Comparison of ENCODE assay signal across 9 cellular contexts in genomic region chr18:48938827-48939367, GRCh38. TPM values are rescaled to one million over a fixed set of nuclear protein-coding genes. Genes with fewer than 3 reads are reported as not detected.
A peak's percentile ranks its signal among the peaks of the same experiment; 100 is the strongest.
DNase-seq lines count a peak whose midpoint lies in the region; FAIRE-seq and TF ChIP-seq lines count a peak whose summit lies in the region.
"Had no signal": no experiment of that assay in that cellular context is flagged by ENCODE, and none has a peak within 500 bp of the region (broad histone marks: within the 10 kb centered on the region; RNA-seq: fewer than 3 reads in every experiment).

No MANE protein-coding gene starts in this region.

- peak overlapping the region; percentile 43 for H3K9ac ChIP-seq in mesenchymal stem cell (ENCODE audit: low read length)

- no peak overlapping the region for H4K8ac ChIP-seq in mesenchymal stem cell (ENCODE audit: low read length)

- H3K27ac ChIP-seq in mesenchymal stem cell (ENCODE audit: low read length, poor library complexity, severe bottlenecking) (peak overlapping the region; percentile 83), thyroid gland (peak overlapping the region in 2 of 3 donors; percentile 79 to 95), SJCRH30 (no peak overlapping the region)

- no peaks in the 10 kb centered on the region for H3K9me3 ChIP-seq in mesenchymal stem cell (ENCODE audit: control insufficient read depth, low read length)
- H3K9me3 ChIP-seq in thyroid gland = no peaks in the 10 kb centered on the region
- no peaks in the 10 kb centered on the region for H3K9me3 ChIP-seq in SJCRH30 (replicated peaks)

- TF ChIP-seq CTCF in chondrocyte (IDR thresholded peaks at IDR 0.05) (no peak), thyroid gland (IDR thresholded peaks at IDR 0.05) (no peak)

- H3K23ac ChIP-seq in mesenchymal stem cell (ENCODE audit: low read length in 2 of 2) = no peak overlapping the region

- H3K18ac ChIP-seq in mesenchymal stem cell (ENCODE audit: low read depth in 1 of 2, low read length in 2 of 2) = no peak overlapping the region

- H2BK12ac ChIP-seq in mesenchymal stem cell (ENCODE audit: low read length in 2 of 2) = peak overlapping the region in 1 of 2 experiments; percentile 18

- no peak overlapping the region for H3K14ac ChIP-seq in mesenchymal stem cell (ENCODE audit: low read length in 2 of 2)

- no peaks in the 10 kb centered on the region for H3K27me3 Mint-ChIP-seq in T-helper 1 cell treated with Interleukin-12 subunit alpha and Interleukin-12 subunit beta and Interleukin-4 antibody, amounts not matched to agents 30 μg/mL and 1 μg/mL, for 36 hours (ENCODE audit: low read depth)
- H3K27me3 Mint-ChIP-seq in chondrocyte (ENCODE audit: low read depth) = no peaks in the 10 kb centered on the region

- H3K4me2 ChIP-seq in mesenchymal stem cell (ENCODE audit: low read length, poor library complexity, severe bottlenecking) = peak overlapping the region; percentile 62

- 73% methylated on average over 12 of the region's 12 CpGs for WGBS in mesenchymal stem cell
- 40 to 75% methylated on average over 11 of the region's 12 CpGs for WGBS in thyroid gland, 2 donors

- DNase-seq in T-helper 1 cell (no peak), chondrocyte (ENCODE audit: low spot score) (peak; percentile 75), mesenchymal stem cell (peak; percentile 43), thyroid gland (no peak), NCI-H1930 (lab: John Stamatoyannopoulos, UW) (no peak), H54 (ENCODE audit: insufficient read length, low spot score) (no peak), SJCRH30 (no peak)
- DNase-seq: GOT3 had no signal

- H4K91ac ChIP-seq in mesenchymal stem cell (ENCODE audit: low read length) = no peak overlapping the region

- H3K4me3 ChIP-seq in mesenchymal stem cell (ENCODE audit: insufficient read depth in 1 of 2, low read depth in 1 of 2, low read length in 2 of 2) = peak overlapping the region in 1 of 2 experiments; percentile 49
- H3K4me3 ChIP-seq in thyroid gland (replicated peaks in 1 of 3) = no peak overlapping the region
- no peak overlapping the region for H3K4me3 ChIP-seq in SJCRH30

- peak overlapping the region; percentile 23 for H2AK5ac ChIP-seq in mesenchymal stem cell (ENCODE audit: low read length, severe bottlenecking)

- H3K27me3 ChIP-seq in mesenchymal stem cell (ENCODE audit: control insufficient read depth in 1 of 2, insufficient read depth in 1 of 2, low read length in 2 of 2) = no peaks in the 10 kb centered on the region
- H3K27me3 ChIP-seq in thyroid gland = no peaks in the 10 kb centered on the region
- no peaks in the 10 kb centered on the region for H3K27me3 ChIP-seq in SJCRH30

- H3K36me3 ChIP-seq in mesenchymal stem cell (ENCODE audit: control insufficient read depth in 1 of 2, insufficient read depth in 2 of 2, low read depth in 1 of 2, low read length in 2 of 2) (peaks cover 51 to 59% of the 10 kb centered on the region in 2 experiments), thyroid gland (peaks cover 5 to 10% of the 10 kb centered on the region in 2 donors), SJCRH30 (no peaks in the 10 kb centered on the region)

- TF ChIP-seq POLR2A in thyroid gland (IDR thresholded peaks at IDR 0.05) (no peak), H54 (IDR thresholded peaks at IDR 0.05; ENCODE audit: low read depth, low read length) (no peak)

- H2BK120ac ChIP-seq in mesenchymal stem cell (ENCODE audit: low read depth, low read length) = no peak overlapping the region

- no peak overlapping the region for H2AFZ ChIP-seq in mesenchymal stem cell (ENCODE audit: low read depth, low read length)

- no peaks in the 10 kb centered on the region for H3K9me3 Mint-ChIP-seq in T-helper 1 cell treated with Interleukin-12 subunit alpha and Interleukin-12 subunit beta and Interleukin-4 antibody, amounts not matched to agents 30 μg/mL and 1 μg/mL, for 36 hours
- no peaks in the 10 kb centered on the region for H3K9me3 Mint-ChIP-seq in chondrocyte (ENCODE audit: low read depth)

- H2BK5ac ChIP-seq in mesenchymal stem cell (ENCODE audit: low read depth, low read length, poor library complexity, severe bottlenecking) = no peak overlapping the region

- H3K27ac Mint-ChIP-seq in T-helper 1 cell treated with Interleukin-12 subunit alpha and Interleukin-12 subunit beta and Interleukin-4 antibody, amounts not matched to agents 30 μg/mL and 1 μg/mL, for 36 hours = peak overlapping the region; percentile 43
- H3K27ac Mint-ChIP-seq in chondrocyte (ENCODE audit: unreplicated experiment) = peak overlapping the region; percentile 92

- intact Hi-C loops in thyroid gland (cut with DNase I) = no loop called here

- H3K36me3 Mint-ChIP-seq in T-helper 1 cell treated with Interleukin-12 subunit alpha and Interleukin-12 subunit beta and Interleukin-4 antibody, amounts not matched to agents 30 μg/mL and 1 μg/mL, for 36 hours (ENCODE audit: low read depth) = peaks cover 53% of the 10 kb centered on the region
- H3K36me3 Mint-ChIP-seq in chondrocyte (ENCODE audit: low read depth) = peaks cover 31% of the 10 kb centered on the region

- H3K4ac ChIP-seq in mesenchymal stem cell (ENCODE audit: low read depth in 1 of 2, low read length in 2 of 2) = no peak overlapping the region

- peaks cover 85% of the 10 kb centered on the region for H3K4me1 Mint-ChIP-seq in T-helper 1 cell treated with Interleukin-12 subunit alpha and Interleukin-12 subunit beta and Interleukin-4 antibody, amounts not matched to agents 30 μg/mL and 1 μg/mL, for 36 hours (ENCODE audit: low read depth)
- peaks cover 97% of the 10 kb centered on the region for H3K4me1 Mint-ChIP-seq in chondrocyte (ENCODE audit: low read depth)

- FAIRE-seq in H54 (lab: Jason Lieb, UNC) = no peak

- H3K4me3 Mint-ChIP-seq in T-helper 1 cell treated with Interleukin-12 subunit alpha and Interleukin-12 subunit beta and Interleukin-4 antibody, amounts not matched to agents 30 μg/mL and 1 μg/mL, for 36 hours = peak overlapping the region; percentile 12
- peak overlapping the region; percentile 35 for H3K4me3 Mint-ChIP-seq in chondrocyte (ENCODE audit: unreplicated experiment)

- no peak overlapping the region for H2BK15ac ChIP-seq in mesenchymal stem cell (ENCODE audit: low read depth, poor library complexity, severe bottlenecking)

- H3K79me1 ChIP-seq in mesenchymal stem cell (replicated peaks; ENCODE audit: low read length, poor library complexity, severe bottlenecking) = no peaks in the 10 kb centered on the region

- peaks cover 63% of the 10 kb centered on the region for H3K4me1 ChIP-seq in mesenchymal stem cell (ENCODE audit: control insufficient read depth, insufficient read depth, low read depth, low read length)
- H3K4me1 ChIP-seq in thyroid gland = peaks cover 89 to 100% of the 10 kb centered on the region in 2 donors
- peaks cover 25% of the 10 kb centered on the region for H3K4me1 ChIP-seq in SJCRH30

RNA-seq across cellular contexts. Expression of gene SMAD7, which starts 11.9 kb away (rescaled TPM):
- total RNA-seq in chondrocyte (61.2 to 99.9 TPM (median 70.1 TPM) in 3 replicates), thyroid gland (10 to 100 TPM; 40.1 to 69.3 (median 59.2) TPM)
- 9.6 TPM for polyA plus RNA-seq in mesenchymal stem cell (2013, experiment 1 of 2)
- 9.9 TPM for polyA plus RNA-seq in mesenchymal stem cell (2013, experiment 2 of 2)
- 3.0 and 3.2 TPM in 2 replicates for total RNA-seq in SJCRH30 (2014; rRNA removed; shearing (Covaris generic))

Comparison
In these comparisons a context has a peak if more than half of its experiments do, and no peak if none do; other contexts are left out.
1. DNase-seq: peak in chondrocyte (single experiment) and mesenchymal stem cell (single experiment); none in T-helper 1 cell (0 of 5), thyroid gland (0 of 2), NCI-H1930 (0 of 2), H54 (single experiment) and SJCRH30 (0 of 2).